Comparison of ENCODE assay signal across 22 cellular contexts in the genomic region with DNA sequence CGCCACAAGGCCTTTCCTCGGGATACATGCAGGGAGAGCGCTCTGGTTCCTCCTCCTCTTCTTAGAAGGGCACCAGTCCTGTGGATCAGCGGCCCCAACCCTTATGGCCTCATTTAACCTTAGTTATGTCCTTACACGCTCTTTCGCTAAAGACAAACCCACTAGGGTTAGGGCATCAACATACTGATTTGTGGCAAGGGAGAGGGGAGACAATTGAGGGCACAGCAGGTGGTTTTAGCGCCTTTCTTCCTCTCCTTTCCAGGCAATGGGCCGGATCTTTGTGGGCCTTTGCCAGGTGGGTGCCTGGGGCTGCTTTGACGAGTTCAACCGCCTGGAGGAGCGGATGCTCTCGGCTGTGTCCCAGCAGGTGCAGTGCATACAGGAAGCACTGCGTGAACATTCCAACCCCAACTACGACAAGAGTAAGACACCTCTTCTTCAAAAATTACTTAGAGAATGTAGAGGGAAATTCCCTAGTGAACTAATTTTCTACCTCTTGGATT. TPM values are rescaled to one million over a fixed set of nuclear protein-coding genes. Genes with fewer than 3 reads are reported as not detected.
DNase-seq lines count a peak whose midpoint lies in the region; ATAC-seq and TF ChIP-seq lines count a peak whose summit lies in the region.
"Had no signal": no experiment of that assay in that cellular context is flagged by ENCODE, and none has a peak within 500 bp of the region (broad histone marks: within the 10 kb centered on the region; RNA-seq: fewer than 3 reads in every experiment).

No MANE protein-coding gene starts in this region.

- H3K4me3 ChIP-seq in neural progenitor cell: no peak overlapping the region
- H3K4me3 ChIP-seq in left lung: no peak overlapping the region
- no peak overlapping the region for H3K4me3 ChIP-seq in lower lobe of right lung
- H3K4me3 ChIP-seq: HAP-1, SK-N-MC had no signal

- intact Hi-C loops in left lung (cut with DNase I): no loop called here
- intact Hi-C loops in lower lobe of right lung (cut with DNase I): no loop called here

- no peaks in the 10 kb centered on the region for H3K4me1 Mint-ChIP-seq in neural progenitor cell
- H3K4me1 Mint-ChIP-seq: CD4-positive, CD25-positive, alpha-beta regulatory T cell; IgD-negative memory B cell had no signal

- in situ Hi-C loops in G401 (cut with HindIII; ENCODE audit: low sequenced_read_pairs): no loop called here

- TF ChIP-seq CTCF in neural progenitor cell (IDR thresholded peaks at IDR 0.05) (no peak), left lung (IDR thresholded peaks at IDR 0.05) (no peak), lower lobe of right lung (IDR thresholded peaks at IDR 0.05) (no peak)

- peaks cover 44% of the 10 kb centered on the region for H3K36me3 Mint-ChIP-seq in neural progenitor cell

- H3F3A ChIP-seq in neural progenitor cell (ENCODE audit: low read depth): peaks cover 13% of the 10 kb centered on the region

- no peaks in the 10 kb centered on the region for H3K27me3 Mint-ChIP-seq in neural progenitor cell (ENCODE audit: insufficient read depth, low read depth)
- H3K27me3 Mint-ChIP-seq: CD4-positive, CD25-positive, alpha-beta regulatory T cell; IgD-negative memory B cell had no signal

- H3K9me3 Mint-ChIP-seq in neural progenitor cell: no peaks in the 10 kb centered on the region
- H3K9me3 Mint-ChIP-seq: CD4-positive, CD25-positive, alpha-beta regulatory T cell; IgD-negative memory B cell had no signal

- H3K4me3 Mint-ChIP-seq in neural progenitor cell: no peak overlapping the region
- H3K4me3 Mint-ChIP-seq: IgD-negative memory B cell had no signal

- no peak overlapping the region for H2AFZ ChIP-seq in neural progenitor cell (replicated peaks)

- H3K79me2 ChIP-seq in neural progenitor cell (ENCODE audit: low read depth): no peaks in the 10 kb centered on the region

- peak; percentile 14 to 63 for DNase-seq in NCI-H2081 (lab: John Stamatoyannopoulos, UW)
- no peak for DNase-seq in NCI-H2081 treated with DMSO at 0.1 percent for 48 hours (lab: John Stamatoyannopoulos, UW)
- DNase-seq in G401 (ENCODE audit: low spot score): peak; percentile 47
- peak; percentile 25 for DNase-seq in cerebellar cortex (ENCODE audit: low spot score)
- peak; percentile 23 for DNase-seq in neural progenitor cell (ENCODE audit: low spot score)
- no peak for DNase-seq in left lung
- DNase-seq in lower lobe of right lung: no peak
- no peak for DNase-seq in activated gamma-delta T cell treated with Interleukin-2 at 50 U/mL for 16 hours
- DNase-seq: BE2C; CD4-positive, CD25-positive, alpha-beta regulatory T cell; COR-L47; DMS 273 treated with DMSO at 0.1 percent for 48 hours; DND-41; GDM1; MM.1S; NCI-H1092; NCI-H187; NCI-H748 treated with DMSO at 0.1 percent for 48 hours; SHP77 had no signal

- peaks cover 19% of the 10 kb centered on the region for H3K36me3 ChIP-seq in neural progenitor cell
- peaks cover 15 to 100% of the 10 kb centered on the region in 2 donors for H3K36me3 ChIP-seq in left lung
- peaks cover 100% of the 10 kb centered on the region for H3K36me3 ChIP-seq in lower lobe of right lung

- H4K20me1 ChIP-seq in neural progenitor cell (ENCODE audit: low read depth): peaks cover 6% of the 10 kb centered on the region

- no peak overlapping the region for H3K9ac ChIP-seq in neural progenitor cell

- no peak overlapping the region for H3K27ac ChIP-seq in neural progenitor cell
- no peak overlapping the region for H3K27ac ChIP-seq in left lung
- no peak overlapping the region for H3K27ac ChIP-seq in lower lobe of right lung
- H3K27ac ChIP-seq: SK-N-MC had no signal

- H3K4me2 ChIP-seq in neural progenitor cell: no peak overlapping the region

- no peak overlapping the region for H3K27ac Mint-ChIP-seq in neural progenitor cell
- H3K27ac Mint-ChIP-seq: CD4-positive, CD25-positive, alpha-beta regulatory T cell had no signal

- H3K9me3 ChIP-seq in neural progenitor cell (ENCODE audit: low read depth) (no peaks in the 10 kb centered on the region), left lung (no peaks in the 10 kb centered on the region), lower lobe of right lung (no peaks in the 10 kb centered on the region)
- H3K9me3 ChIP-seq: BE2C, HAP-1 had no signal

- ATAC-seq in left lung (no peak), lower lobe of right lung (no peak)

- no peaks in the 10 kb centered on the region for H3K27me3 ChIP-seq in neural progenitor cell
- no peaks in the 10 kb centered on the region for H3K27me3 ChIP-seq in left lung
- no peaks in the 10 kb centered on the region for H3K27me3 ChIP-seq in lower lobe of right lung (ENCODE audit: low read depth)
- H3K27me3 ChIP-seq: BE2C had no signal

- H3K4me1 ChIP-seq in neural progenitor cell: no peaks in the 10 kb centered on the region
- H3K4me1 ChIP-seq in left lung: no peaks in the 10 kb centered on the region
- H3K4me1 ChIP-seq in lower lobe of right lung: no peaks in the 10 kb centered on the region
- H3K4me1 ChIP-seq: BE2C, HAP-1 had no signal

RNA-seq across cellular contexts. Expression of gene DYNC1H1, which starts 43.6 kb away (rescaled TPM):
- total RNA-seq in G401 (2014; rRNA removed; shearing (Covaris generic)): 116 and 187 TPM in 2 replicates
- total RNA-seq in neural progenitor cell (ENCODE audit: low replicate concordance) (237 and 309 TPM in 2 replicates), left lung (100 to 1,000 TPM; 492 to 514 TPM), lower lobe of right lung (437 TPM)

Comparison
In these comparisons a context has a peak if more than half of its experiments do, and no peak if none do; other contexts are left out.
1. DNase-seq: peak in NCI-H2081 (2 of 2), G401 (single experiment), cerebellar cortex (single experiment) and neural progenitor cell (single experiment); none in NCI-H2081 treated with DMSO at 0.1 percent for 48 hours (single experiment), left lung (0 of 2), lower lobe of right lung (single experiment) and activated gamma-delta T cell treated with Interleukin-2 at 50 U/mL for 16 hours (single experiment).